Comparison of ENCODE assay signal across 28 cellular contexts in the genomic region with DNA sequence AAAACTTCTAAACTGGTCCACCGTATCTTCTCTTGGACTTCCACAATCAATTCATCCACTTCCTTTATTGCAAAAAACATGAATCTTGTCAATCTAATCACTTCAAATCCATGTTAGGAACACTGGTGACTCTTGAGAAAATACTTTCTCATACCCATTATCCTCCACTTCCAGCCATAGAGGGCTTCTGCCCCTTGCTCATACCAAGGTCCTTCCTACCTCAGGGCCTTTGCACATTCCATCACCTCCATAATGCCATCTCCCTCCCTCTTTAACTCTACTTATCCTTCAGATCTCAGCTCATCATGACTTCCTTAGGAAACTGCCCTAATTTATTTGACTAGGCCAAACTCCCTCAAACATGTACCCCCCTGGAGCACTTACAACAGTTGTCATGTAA.
"Had no signal": no experiment of that assay in that cellular context is flagged by ENCODE, and none has a peak within 500 bp of the region (broad histone marks: within the 10 kb centered on the region; RNA-seq: fewer than 3 reads in every experiment).

No MANE protein-coding gene starts in this region.

- H3K9me3 ChIP-seq: ovary, psoas muscle, spleen, suprapubic skin, testis, tibial artery, transverse colon, upper lobe of right lung, uterus had no signal

- DNase-seq: natural killer cell; occipital lobe; ovary; posterior cingulate gyrus; psoas muscle; right cardiac atrium; spleen; stimulated activated CD4-positive, alpha-beta T cell treated with anti-CD3 and anti-CD28 coated beads, Interleukin-12 subunit alpha, Interleukin-12 subunit beta, amount 100 ng/mL, for 4 hours; stimulated activated CD4-positive, alpha-beta T cell treated with anti-CD3 and anti-CD28 coated beads, Interleukin-1b, Interleukin-23, amount 100 ng/mL, for 48 hours; stimulated activated CD4-positive, alpha-beta T cell treated with anti-CD3 and anti-CD28 coated beads, Interleukin-4, amount 100 ng/mL, for 1 hour; stimulated activated CD4-positive, alpha-beta T cell treated with anti-CD3 and anti-CD28 coated beads, Interleukin-4, amount 100 ng/mL, for 4 hours; stimulated activated CD8-positive, alpha-beta memory T cell treated with anti-CD3 and anti-CD28 coated beads, Interleukin-4, amount 100 ng/mL, for 48 hours; stimulated activated naive CD4-positive, alpha-beta T cell; stimulated activated naive CD8-positive, alpha-beta T cell treated with anti-CD3 and anti-CD28 coated beads, Interleukin-15, amount 100 ng/mL, for 72 hours; stimulated activated naive CD8-positive, alpha-beta T cell treated with anti-CD3 and anti-CD28 coated beads, Interleukin-15, Interleukin-2, amounts not matched to agents 100 U/mL and 50 U/mL, for 24 hours; substantia nigra; testis; tibial artery; transverse colon; upper lobe of right lung; uterus had no signal

- H3K4me2 ChIP-seq: neural progenitor cell, smooth muscle cell had no signal

- H3K27me3 ChIP-seq: neural progenitor cell, ovary, spleen, suprapubic skin, testis, tibial artery, transverse colon, upper lobe of right lung, uterus had no signal

- H3K4me1 ChIP-seq: neural progenitor cell, parathyroid adenoma, psoas muscle, spleen, suprapubic skin, testis, tibial artery, upper lobe of right lung, uterus had no signal

- H3K4me3 ChIP-seq: neural progenitor cell, ovary, psoas muscle, skin epidermis, smooth muscle cell, spleen, suprapubic skin, testis, tibial artery, transverse colon, upper lobe of right lung, uterus had no signal

- H2AFZ ChIP-seq: neural progenitor cell, parathyroid adenoma had no signal

- H3K36me3 ChIP-seq: neural progenitor cell, ovary, spleen, suprapubic skin, tibial artery, transverse colon, upper lobe of right lung, uterus had no signal

- ATAC-seq: natural killer cell; psoas muscle; right cardiac atrium; sciatic nerve; stimulated activated memory B cell treated with anti-CD40 and anti-IgM and Interleukin-4, amounts not matched to agents 10 μg/mL and 1 μg/mL and 100 μg/mL, for 72 hours; stimulated activated naive CD8-positive, alpha-beta T cell treated with anti-CD3 and anti-CD28 coated beads, Interleukin-15, amount 100 ng/mL, for 72 hours; upper lobe of right lung had no signal

- H3K9ac ChIP-seq: neural progenitor cell, parathyroid adenoma had no signal

- H3K27ac ChIP-seq: neural progenitor cell, ovary, parathyroid adenoma, psoas muscle, skin epidermis, spleen, suprapubic skin, testis, tibial artery, transverse colon, upper lobe of right lung, uterus had no signal

- H3K79me2 ChIP-seq: parathyroid adenoma had no signal
